Comparison of ENCODE assay signal across 11 cellular contexts in the genomic region with DNA sequence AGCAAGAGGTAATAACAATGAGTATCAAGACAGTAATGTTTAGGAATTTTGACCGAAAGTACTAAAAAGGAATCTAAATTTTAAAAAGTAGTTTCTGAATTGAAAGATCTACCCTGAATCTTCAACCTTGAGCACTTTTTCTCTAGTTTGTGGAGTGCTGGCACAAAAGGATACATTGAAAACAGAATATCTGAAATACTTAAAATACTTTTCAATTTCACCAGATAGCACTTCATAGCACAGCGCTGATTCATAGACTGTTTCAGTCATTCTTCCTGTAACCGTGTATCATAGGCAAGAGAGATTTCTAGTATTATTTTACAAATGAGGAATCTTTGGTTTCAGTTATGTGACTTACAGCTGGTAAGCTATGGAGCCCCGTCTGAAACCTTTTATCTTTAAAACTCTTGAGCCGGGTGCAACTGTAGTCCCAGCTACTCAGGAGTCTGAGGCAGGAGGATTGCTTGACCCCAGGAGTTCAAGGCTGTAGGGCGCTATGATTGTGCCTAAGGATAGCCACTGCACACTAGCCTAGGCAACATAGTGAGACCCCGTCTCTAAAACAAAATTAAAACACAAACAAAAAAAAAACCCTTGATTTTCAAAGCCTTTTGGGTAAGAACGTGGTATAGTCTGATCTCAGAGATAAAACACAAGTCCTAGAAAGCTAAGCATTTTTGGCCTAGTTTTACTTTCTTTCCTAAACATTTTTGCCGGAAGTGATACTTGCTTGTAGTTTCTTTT.
DNase-seq lines count a peak whose midpoint lies in the region; ATAC-seq lines count a peak whose summit lies in the region.
"Had no signal": no experiment of that assay in that cellular context is flagged by ENCODE, and none has a peak within 500 bp of the region (broad histone marks: within the 10 kb centered on the region; RNA-seq: fewer than 3 reads in every experiment).

No MANE protein-coding gene starts in this region.

- ATAC-seq in GM19467 (IDR thresholded peaks at IDR 0.05; ENCODE audit: unreplicated experiment) = no peak
- no peak for ATAC-seq in HG02970 (IDR thresholded peaks at IDR 0.05; ENCODE audit: low FRiP score, unreplicated experiment)

- DNase-seq in AG08396 (ENCODE audit: low spot score) (peak; percentile 37), HK-2 (ENCODE audit: unreplicated experiment) (peak; percentile 17), amniotic stem cell (lab: John Stamatoyannopoulos, UW) (peak; percentile 62), kidney glomerular epithelial cell (lab: John Stamatoyannopoulos, UW) (peak; percentile 88), pons (ENCODE audit: low spot score) (no peak)
- DNase-seq in stimulated activated CD4-positive, alpha-beta T cell treated with anti-CD3 and anti-CD28 coated beads, Interleukin-1b, Interleukin-23, amount 100 ng/mL, for 48 hours = no peak
- DNase-seq: anterior cingulate cortex, GDM1, Karpas-422 had no signal

Comparison
In these comparisons a context has a peak if more than half of its experiments do, and no peak if none do; other contexts are left out.
1. DNase-seq: peak in AG08396 (single experiment), HK-2 (single experiment), amniotic stem cell (single experiment) and kidney glomerular epithelial cell (single experiment); none in pons (single experiment) and stimulated activated CD4-positive, alpha-beta T cell treated with anti-CD3 and anti-CD28 coated beads, Interleukin-1b, Interleukin-23, amount 100 ng/mL, for 48 hours (single experiment).